In the genomic region with DNA sequence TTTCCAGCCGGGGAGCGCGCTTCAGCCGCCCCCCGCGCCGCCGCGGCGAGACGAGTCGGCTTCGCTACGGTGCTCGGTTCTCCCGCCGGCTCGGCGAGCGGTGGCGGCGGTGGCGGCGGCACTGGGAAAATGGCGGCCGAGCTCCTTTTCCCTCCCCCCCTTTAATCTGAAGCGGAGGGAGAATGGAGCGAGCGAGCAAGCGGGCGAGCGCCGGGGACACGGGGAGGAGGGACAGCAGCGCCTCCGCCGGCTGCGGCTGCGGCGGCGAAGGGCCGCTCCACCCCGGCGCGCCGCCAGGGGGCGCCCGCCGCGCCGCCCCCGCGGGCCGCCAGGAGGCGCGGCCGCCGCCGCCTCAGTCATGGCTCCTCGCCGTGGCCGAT, we compare ENCODE assay signal across 1 cellular context.
TF ChIP-seq lines count a peak whose summit lies in the region.

A gene with protein sequence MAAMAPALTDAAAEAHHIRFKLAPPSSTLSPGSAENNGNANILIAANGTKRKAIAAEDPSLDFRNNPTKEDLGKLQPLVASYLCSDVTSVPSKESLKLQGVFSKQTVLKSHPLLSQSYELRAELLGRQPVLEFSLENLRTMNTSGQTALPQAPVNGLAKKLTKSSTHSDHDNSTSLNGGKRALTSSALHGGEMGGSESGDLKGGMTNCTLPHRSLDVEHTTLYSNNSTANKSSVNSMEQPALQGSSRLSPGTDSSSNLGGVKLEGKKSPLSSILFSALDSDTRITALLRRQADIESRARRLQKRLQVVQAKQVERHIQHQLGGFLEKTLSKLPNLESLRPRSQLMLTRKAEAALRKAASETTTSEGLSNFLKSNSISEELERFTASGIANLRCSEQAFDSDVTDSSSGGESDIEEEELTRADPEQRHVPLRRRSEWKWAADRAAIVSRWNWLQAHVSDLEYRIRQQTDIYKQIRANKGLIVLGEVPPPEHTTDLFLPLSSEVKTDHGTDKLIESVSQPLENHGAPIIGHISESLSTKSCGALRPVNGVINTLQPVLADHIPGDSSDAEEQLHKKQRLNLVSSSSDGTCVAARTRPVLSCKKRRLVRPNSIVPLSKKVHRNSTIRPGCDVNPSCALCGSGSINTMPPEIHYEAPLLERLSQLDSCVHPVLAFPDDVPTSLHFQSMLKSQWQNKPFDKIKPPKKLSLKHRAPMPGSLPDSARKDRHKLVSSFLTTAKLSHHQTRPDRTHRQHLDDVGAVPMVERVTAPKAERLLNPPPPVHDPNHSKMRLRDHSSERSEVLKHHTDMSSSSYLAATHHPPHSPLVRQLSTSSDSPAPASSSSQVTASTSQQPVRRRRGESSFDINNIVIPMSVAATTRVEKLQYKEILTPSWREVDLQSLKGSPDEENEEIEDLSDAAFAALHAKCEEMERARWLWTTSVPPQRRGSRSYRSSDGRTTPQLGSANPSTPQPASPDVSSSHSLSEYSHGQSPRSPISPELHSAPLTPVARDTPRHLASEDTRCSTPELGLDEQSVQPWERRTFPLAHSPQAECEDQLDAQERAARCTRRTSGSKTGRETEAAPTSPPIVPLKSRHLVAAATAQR (N-terminal part only) (minus strand): TSS at position 184 of the 380 bp plus-strand sequence. CDS start 21,286 bp downstream, outside the sequence.

TF ChIP-seq in HepG2, 621 proteins besides CTCF, POLR2A, EP300 and RAD21 (continued from another document and continues in another):
- TF ChIP-seq, protein P1, sequence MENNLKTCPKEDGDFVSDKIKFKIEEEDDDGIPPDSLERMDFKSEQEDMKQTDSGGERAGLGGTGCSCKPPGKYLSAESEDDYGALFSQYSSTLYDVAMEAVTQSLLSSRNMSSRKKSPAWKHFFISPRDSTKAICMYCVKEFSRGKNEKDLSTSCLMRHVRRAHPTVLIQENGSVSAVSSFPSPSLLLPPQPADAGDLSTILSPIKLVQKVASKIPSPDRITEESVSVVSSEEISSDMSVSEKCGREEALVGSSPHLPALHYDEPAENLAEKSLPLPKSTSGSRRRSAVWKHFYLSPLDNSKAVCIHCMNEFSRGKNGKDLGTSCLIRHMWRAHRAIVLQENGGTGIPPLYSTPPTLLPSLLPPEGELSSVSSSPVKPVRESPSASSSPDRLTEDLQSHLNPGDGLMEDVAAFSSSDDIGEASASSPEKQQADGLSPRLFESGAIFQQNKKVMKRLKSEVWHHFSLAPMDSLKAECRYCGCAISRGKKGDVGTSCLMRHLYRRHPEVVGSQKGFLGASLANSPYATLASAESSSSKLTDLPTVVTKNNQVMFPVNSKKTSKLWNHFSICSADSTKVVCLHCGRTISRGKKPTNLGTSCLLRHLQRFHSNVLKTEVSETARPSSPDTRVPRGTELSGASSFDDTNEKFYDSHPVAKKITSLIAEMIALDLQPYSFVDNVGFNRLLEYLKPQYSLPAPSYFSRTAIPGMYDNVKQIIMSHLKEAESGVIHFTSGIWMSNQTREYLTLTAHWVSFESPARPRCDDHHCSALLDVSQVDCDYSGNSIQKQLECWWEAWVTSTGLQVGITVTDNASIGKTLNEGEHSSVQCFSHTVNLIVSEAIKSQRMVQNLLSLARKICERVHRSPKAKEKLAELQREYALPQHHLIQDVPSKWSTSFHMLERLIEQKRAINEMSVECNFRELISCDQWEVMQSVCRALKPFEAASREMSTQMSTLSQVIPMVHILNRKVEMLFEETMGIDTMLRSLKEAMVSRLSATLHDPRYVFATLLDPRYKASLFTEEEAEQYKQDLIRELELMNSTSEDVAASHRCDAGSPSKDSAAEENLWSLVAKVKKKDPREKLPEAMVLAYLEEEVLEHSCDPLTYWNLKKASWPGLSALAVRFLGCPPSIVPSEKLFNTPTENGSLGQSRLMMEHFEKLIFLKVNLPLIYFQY (CRISPR knock-in tag; IDR thresholded peaks at IDR 0.05; ENCODE audit: borderline replicate concordance): no peak
- 0 out of 2 replicates have a peak, but pooled peaks have one; percentile 23 for TF ChIP-seq CAMTA2 (CRISPR knock-in tag; IDR thresholded peaks at IDR 0.05; ENCODE audit: borderline replicate concordance)
- no peak for TF ChIP-seq PHB2 (IDR thresholded peaks at IDR 0.05; ENCODE audit: partially characterized antibody)
- TF ChIP-seq, protein P2, sequence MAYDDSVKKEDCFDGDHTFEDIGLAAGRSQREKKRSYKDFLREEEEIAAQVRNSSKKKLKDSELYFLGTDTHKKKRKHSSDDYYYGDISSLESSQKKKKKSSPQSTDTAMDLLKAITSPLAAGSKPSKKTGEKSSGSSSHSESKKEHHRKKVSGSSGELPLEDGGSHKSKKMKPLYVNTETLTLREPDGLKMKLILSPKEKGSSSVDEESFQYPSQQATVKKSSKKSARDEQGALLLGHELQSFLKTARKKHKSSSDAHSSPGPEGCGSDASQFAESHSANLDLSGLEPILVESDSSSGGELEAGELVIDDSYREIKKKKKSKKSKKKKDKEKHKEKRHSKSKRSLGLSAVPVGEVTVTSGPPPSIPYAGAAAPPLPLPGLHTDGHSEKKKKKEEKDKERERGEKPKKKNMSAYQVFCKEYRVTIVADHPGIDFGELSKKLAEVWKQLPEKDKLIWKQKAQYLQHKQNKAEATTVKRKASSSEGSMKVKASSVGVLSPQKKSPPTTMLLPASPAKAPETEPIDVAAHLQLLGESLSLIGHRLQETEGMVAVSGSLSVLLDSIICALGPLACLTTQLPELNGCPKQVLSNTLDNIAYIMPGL (CRISPR knock-in tag; IDR thresholded peaks at IDR 0.05; ENCODE audit: borderline replicate concordance in 1 of 2, low read depth in 1 of 2): peak in 1 of 2 experiments; percentile 72; a peak in 2 of 4 replicates
- no peak for TF ChIP-seq SIN3B (IDR thresholded peaks at IDR 0.05; ENCODE audit: low read length)
- TF ChIP-seq ZNF609 (CRISPR knock-in tag; IDR thresholded peaks at IDR 0.05; ENCODE audit: borderline replicate concordance): 0 out of 2 replicates have a peak, but pooled peaks have one; percentile 11
- no peak for TF ChIP-seq ZNF576 (CRISPR knock-in tag; IDR thresholded peaks at IDR 0.05)
- TF ChIP-seq MED8 (CRISPR knock-in tag; IDR thresholded peaks at IDR 0.05; ENCODE audit: insufficient replicate concordance): peak; percentile 12
- TF ChIP-seq POLR2AphosphoS5 (IDR thresholded peaks at IDR 0.05; ENCODE audit: low read depth, low read length): peak; percentile 57
- TF ChIP-seq ZNF282 (IDR thresholded peaks at IDR 0.05; ENCODE audit: partially characterized antibody): no peak
- no peak for TF ChIP-seq CREB1 (IDR thresholded peaks at IDR 0.05)
- no peak for TF ChIP-seq CREB1 (CRISPR knock-in tag; IDR thresholded peaks at IDR 0.05)
- TF ChIP-seq ZIK1 (CRISPR knock-in tag; IDR thresholded peaks at IDR 0.05; ENCODE audit: borderline replicate concordance, low read depth): peak; percentile 17; the same call in 1 of the 2 replicates
- TF ChIP-seq ZNF891 (CRISPR knock-in tag; IDR thresholded peaks at IDR 0.05): no peak
- TF ChIP-seq ZSCAN20 (CRISPR knock-in tag; IDR thresholded peaks at IDR 0.05; ENCODE audit: borderline replicate concordance): no peak
- no peak for TF ChIP-seq ZNF564 (CRISPR knock-in tag; IDR thresholded peaks at IDR 0.05)
- no peak for TF ChIP-seq ZNF670 (CRISPR knock-in tag; IDR thresholded peaks at IDR 0.05; ENCODE audit: borderline replicate concordance)
- TF ChIP-seq BRD4 (CRISPR knock-in tag; IDR thresholded peaks at IDR 0.05): 0 out of 2 replicates have a peak, but pooled peaks have one; percentile 2
- 0 out of 2 replicates have a peak, but pooled peaks have one; percentile 9 for TF ChIP-seq FLYWCH1 (CRISPR knock-in tag; IDR thresholded peaks at IDR 0.05)
- TF ChIP-seq ZSCAN29 (CRISPR knock-in tag; conservative IDR thresholded peaks at IDR 0.05): 0 out of 2 replicates have a peak, but pooled peaks have one; percentile 4
- TF ChIP-seq ZNF124 (CRISPR knock-in tag; IDR thresholded peaks at IDR 0.05): no peak
- no peak for TF ChIP-seq ZNF562 (CRISPR knock-in tag; IDR thresholded peaks at IDR 0.05; ENCODE audit: borderline replicate concordance)
- TF ChIP-seq HMGXB3 (CRISPR knock-in tag; IDR thresholded peaks at IDR 0.05; ENCODE audit: borderline replicate concordance): no peak
- TF ChIP-seq, protein P3, sequence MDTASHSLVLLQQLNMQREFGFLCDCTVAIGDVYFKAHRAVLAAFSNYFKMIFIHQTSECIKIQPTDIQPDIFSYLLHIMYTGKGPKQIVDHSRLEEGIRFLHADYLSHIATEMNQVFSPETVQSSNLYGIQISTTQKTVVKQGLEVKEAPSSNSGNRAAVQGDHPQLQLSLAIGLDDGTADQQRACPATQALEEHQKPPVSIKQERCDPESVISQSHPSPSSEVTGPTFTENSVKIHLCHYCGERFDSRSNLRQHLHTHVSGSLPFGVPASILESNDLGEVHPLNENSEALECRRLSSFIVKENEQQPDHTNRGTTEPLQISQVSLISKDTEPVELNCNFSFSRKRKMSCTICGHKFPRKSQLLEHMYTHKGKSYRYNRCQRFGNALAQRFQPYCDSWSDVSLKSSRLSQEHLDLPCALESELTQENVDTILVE (CRISPR knock-in tag; IDR thresholded peaks at IDR 0.05): peak; percentile 21; the same call in 1 of the 2 replicates
- TF ChIP-seq FUBP1 (CRISPR knock-in tag; IDR thresholded peaks at IDR 0.05; ENCODE audit: borderline replicate concordance): no peak
- TF ChIP-seq CEBPG (CRISPR knock-in tag; IDR thresholded peaks at IDR 0.05): no peak
- peak; percentile 76 for TF ChIP-seq MAZ (IDR thresholded peaks at IDR 0.05; ENCODE audit: borderline replicate concordance, low read depth, low read length)
- no peak for TF ChIP-seq MAZ (CRISPR knock-in tag; IDR thresholded peaks at IDR 0.05; ENCODE audit: low read depth)
